ENCODE assay signal across 3 cellular contexts in genomic region chr4:139823345-139823744, GRCh38.
TF ChIP-seq lines count a peak whose summit lies in the region.

No MANE protein-coding gene starts in this region.

TF ChIP-seq in SK-N-SH, 30 proteins besides CTCF, POLR2A, EP300 and RAD21 (continued from another document and continues in another):
- TF ChIP-seq IRF3 (IDR thresholded peaks at IDR 0.05; ENCODE audit: low read depth, low read length) (no peak), FOXM1 (IDR thresholded peaks at IDR 0.05; ENCODE audit: low read depth) (no peak), ZBTB33 (IDR thresholded peaks at IDR 0.05; ENCODE audit: borderline replicate concordance, low read depth) (no peak), RXRA (IDR thresholded peaks at IDR 0.05; ENCODE audit: borderline replicate concordance, low read depth) (no peak), FOXJ3 (CRISPR knock-in tag; IDR thresholded peaks at IDR 0.05) (peak; percentile 68; the same call in 1 of the 2 replicates), TEAD4 (IDR thresholded peaks at IDR 0.05; ENCODE audit: borderline replicate concordance, insufficient read depth) (no peak), GATA2 (CRISPR knock-in tag; IDR thresholded peaks at IDR 0.05) (no peak), REST (IDR thresholded peaks at IDR 0.05; ENCODE audit: low read depth, low read length) (no peak), JUND (IDR thresholded peaks at IDR 0.05) (no peak), RFX5 (IDR thresholded peaks at IDR 0.05; ENCODE audit: low read length) (no peak)
- TF ChIP-seq, protein P1, sequence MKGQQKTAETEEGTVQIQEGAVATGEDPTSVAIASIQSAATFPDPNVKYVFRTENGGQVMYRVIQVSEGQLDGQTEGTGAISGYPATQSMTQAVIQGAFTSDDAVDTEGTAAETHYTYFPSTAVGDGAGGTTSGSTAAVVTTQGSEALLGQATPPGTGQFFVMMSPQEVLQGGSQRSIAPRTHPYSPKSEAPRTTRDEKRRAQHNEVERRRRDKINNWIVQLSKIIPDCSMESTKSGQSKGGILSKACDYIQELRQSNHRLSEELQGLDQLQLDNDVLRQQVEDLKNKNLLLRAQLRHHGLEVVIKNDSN (IDR thresholded peaks at IDR 0.05; ENCODE audit: borderline replicate concordance, low read depth) = no peak

TF ChIP-seq in SK-N-SH treated with all-trans-retinoic acid at 6 μM for 48 hours, 23 proteins besides CTCF, POLR2A, EP300 and RAD21 (continued from another document):
- TF ChIP-seq, protein P2, sequence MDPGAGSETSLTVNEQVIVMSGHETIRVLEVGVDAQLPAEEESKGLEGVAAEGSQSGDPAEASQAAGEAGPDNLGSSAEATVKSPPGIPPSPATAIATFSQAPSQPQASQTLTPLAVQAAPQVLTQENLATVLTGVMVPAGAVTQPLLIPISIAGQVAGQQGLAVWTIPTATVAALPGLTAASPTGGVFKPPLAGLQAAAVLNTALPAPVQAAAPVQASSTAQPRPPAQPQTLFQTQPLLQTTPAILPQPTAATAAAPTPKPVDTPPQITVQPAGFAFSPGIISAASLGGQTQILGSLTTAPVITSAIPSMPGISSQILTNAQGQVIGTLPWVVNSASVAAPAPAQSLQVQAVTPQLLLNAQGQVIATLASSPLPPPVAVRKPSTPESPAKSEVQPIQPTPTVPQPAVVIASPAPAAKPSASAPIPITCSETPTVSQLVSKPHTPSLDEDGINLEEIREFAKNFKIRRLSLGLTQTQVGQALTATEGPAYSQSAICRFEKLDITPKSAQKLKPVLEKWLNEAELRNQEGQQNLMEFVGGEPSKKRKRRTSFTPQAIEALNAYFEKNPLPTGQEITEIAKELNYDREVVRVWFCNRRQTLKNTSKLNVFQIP (CRISPR knock-in tag; IDR thresholded peaks at IDR 0.05; ENCODE audit: borderline replicate concordance, low read depth) = no peak
- TF ChIP-seq CSRNP3 (CRISPR knock-in tag; IDR thresholded peaks at IDR 0.05) (no peak), ZNF70 (CRISPR knock-in tag; IDR thresholded peaks at IDR 0.05) (no peak), TOX (CRISPR knock-in tag; IDR thresholded peaks at IDR 0.05; ENCODE audit: borderline replicate concordance) (no peak)

TF ChIP-seq in neural cell, 6 proteins besides CTCF, POLR2A, EP300 and RAD21 (continued from another document):
- TF ChIP-seq TAF1 (IDR thresholded peaks at IDR 0.05; ENCODE audit: low read depth) (no peak), EZH2 (IDR thresholded peaks at IDR 0.05; ENCODE audit: borderline replicate concordance, insufficient read depth, low read length, poor library complexity, severe bottlenecking) (no peak), POLR2AphosphoS5 (IDR thresholded peaks at IDR 0.05) (no peak), SMC3 (conservative IDR thresholded peaks at IDR 0.05; ENCODE audit: poor library complexity) (no peak)
